In the genomic region with DNA sequence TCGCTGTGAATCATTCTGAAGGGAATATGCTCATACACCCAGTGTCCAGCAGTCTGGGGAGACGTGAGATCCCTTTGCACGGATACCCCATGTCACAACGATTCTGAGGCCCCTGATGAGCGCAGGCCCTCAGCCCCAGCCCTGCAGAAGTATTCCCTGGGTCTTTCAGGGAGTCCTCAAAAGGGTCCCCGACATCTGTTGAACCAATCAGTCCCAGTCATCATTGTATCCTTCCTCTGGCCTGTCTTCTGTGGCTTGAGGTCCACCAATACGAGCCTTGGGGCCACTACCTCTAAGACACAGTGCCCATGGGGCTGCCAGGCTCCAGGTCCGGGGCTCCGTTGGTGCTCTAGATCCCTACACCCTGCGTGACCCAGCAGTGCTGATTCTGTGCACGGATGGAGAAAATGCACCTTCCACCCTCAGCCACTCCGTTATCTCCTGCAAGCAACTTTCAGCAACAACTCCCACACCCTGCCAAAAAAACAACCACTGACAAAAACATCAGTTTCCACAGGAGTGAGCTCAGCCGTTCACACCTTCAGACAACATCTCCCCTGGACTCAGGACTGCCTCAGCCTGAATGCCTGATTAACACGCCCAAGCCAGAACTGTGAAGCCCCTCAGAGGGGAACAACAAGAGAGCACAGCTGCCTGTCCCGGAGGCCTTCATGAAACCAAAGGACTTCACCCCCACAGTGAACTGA, we compare ENCODE assay signal across 1 cellular context.
TF ChIP-seq lines count a peak whose summit lies in the region.

No MANE protein-coding gene starts in this region.

TF ChIP-seq in GM12878, 131 proteins besides CTCF, POLR2A, EP300 and RAD21:
- TF ChIP-seq, protein P1, sequence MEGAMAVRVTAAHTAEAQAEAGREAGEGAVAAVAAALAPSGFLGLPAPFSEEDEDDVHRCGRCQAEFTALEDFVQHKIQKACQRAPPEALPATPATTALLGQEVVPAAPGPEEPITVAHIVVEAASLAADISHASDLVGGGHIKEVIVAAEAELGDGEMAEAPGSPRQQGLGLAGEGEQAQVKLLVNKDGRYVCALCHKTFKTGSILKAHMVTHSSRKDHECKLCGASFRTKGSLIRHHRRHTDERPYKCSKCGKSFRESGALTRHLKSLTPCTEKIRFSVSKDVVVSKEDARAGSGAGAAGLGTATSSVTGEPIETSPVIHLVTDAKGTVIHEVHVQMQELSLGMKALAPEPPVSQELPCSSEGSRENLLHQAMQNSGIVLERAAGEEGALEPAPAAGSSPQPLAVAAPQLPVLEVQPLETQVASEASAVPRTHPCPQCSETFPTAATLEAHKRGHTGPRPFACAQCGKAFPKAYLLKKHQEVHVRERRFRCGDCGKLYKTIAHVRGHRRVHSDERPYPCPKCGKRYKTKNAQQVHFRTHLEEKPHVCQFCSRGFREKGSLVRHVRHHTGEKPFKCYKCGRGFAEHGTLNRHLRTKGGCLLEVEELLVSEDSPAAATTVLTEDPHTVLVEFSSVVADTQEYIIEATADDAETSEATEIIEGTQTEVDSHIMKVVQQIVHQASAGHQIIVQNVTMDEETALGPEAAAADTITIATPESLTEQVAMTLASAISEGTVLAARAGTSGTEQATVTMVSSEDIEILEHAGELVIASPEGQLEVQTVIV (IDR thresholded peaks at IDR 0.05; ENCODE audit: borderline replicate concordance, partially characterized antibody) = no peak
- TF ChIP-seq NBN (IDR thresholded peaks at IDR 0.05) (no peak), TCF7 (IDR thresholded peaks at IDR 0.05; ENCODE audit: borderline replicate concordance) (no peak), NR2C1 (IDR thresholded peaks at IDR 0.05) (no peak), CHD1 (IDR thresholded peaks at IDR 0.05; ENCODE audit: low read depth, low read length) (no peak), ETV6 (conservative IDR thresholded peaks at IDR 0.05 in 1 of 2, IDR thresholded peaks at IDR 0.05 in 1 of 2; ENCODE audit: borderline replicate concordance in 1 of 2, low read depth in 1 of 2) (no peak)
